ENCODE assay signal across 17 cellular contexts in genomic region chr9:92404437-92404836, GRCh38. TPM values are rescaled to one million over a fixed set of nuclear protein-coding genes. Genes with fewer than 3 reads are reported as not detected.
A peak's percentile ranks its signal among the peaks of the same experiment; 100 is the strongest.
DNase-seq lines count a peak whose midpoint lies in the region; ATAC-seq and TF ChIP-seq lines count a peak whose summit lies in the region.
"Had no signal": no experiment of that assay in that cellular context is flagged by ENCODE, and none has a peak within 500 bp of the region (broad histone marks: within the 10 kb centered on the region; RNA-seq: fewer than 3 reads in every experiment).

TSS of gene OGN (minus strand) at chr9:92404578. CDS start at chr9:92403407, 1,171 bp downstream.

- ATAC-seq in HG02852 (IDR thresholded peaks at IDR 0.05; ENCODE audit: unreplicated experiment) (no peak), GM19324 (IDR thresholded peaks at IDR 0.05; ENCODE audit: low FRiP score, unreplicated experiment) (no peak)
- ATAC-seq: stimulated activated memory B cell treated with anti-CD40 and anti-IgM and Interleukin-4, amounts not matched to agents 10 μg/mL and 1 μg/mL and 100 μg/mL, for 72 hours had no signal

- H2BK15ac ChIP-seq in mesenchymal stem cell (ENCODE audit: low read depth, poor library complexity, severe bottlenecking), result no peak within 1 kb of the TSS

- H2AFZ ChIP-seq in mesenchymal stem cell (ENCODE audit: low read depth, low read length), result no peak within 1 kb of the TSS

- H3K9me3 ChIP-seq in mesenchymal stem cell (ENCODE audit: control insufficient read depth, low read length) (no peaks in the 10 kb centered on the region), thyroid gland (no peaks in the 10 kb centered on the region)

- TF ChIP-seq POLR2A in thyroid gland (IDR thresholded peaks at IDR 0.05), result no peak
- no peak for TF ChIP-seq POLR2A in erythroblast (IDR thresholded peaks at IDR 0.05; ENCODE audit: low read length)

- no peak within 1 kb of the TSS for H2BK12ac ChIP-seq in mesenchymal stem cell (ENCODE audit: low read length in 2 of 2)

- H4K8ac ChIP-seq in mesenchymal stem cell (ENCODE audit: low read length), result no peak within 1 kb of the TSS

- no peak within 1 kb of the TSS for H3K18ac ChIP-seq in mesenchymal stem cell (ENCODE audit: low read depth in 1 of 2, low read length in 2 of 2)

- no peak within 1 kb of the TSS for H2BK120ac ChIP-seq in mesenchymal stem cell (ENCODE audit: low read depth, low read length)

- no peak within 1 kb of the TSS for H3K4me2 ChIP-seq in mesenchymal stem cell (ENCODE audit: low read length, poor library complexity, severe bottlenecking)
- H3K4me2 ChIP-seq: KMS-11 had no signal

- H3K27me3 ChIP-seq in mesenchymal stem cell (ENCODE audit: control insufficient read depth in 1 of 2, insufficient read depth in 1 of 2, low read length in 2 of 2) (no peaks in the 10 kb centered on the region), thyroid gland (no peaks in the 10 kb centered on the region)

- intact Hi-C loops in thyroid gland (cut with DNase I), result no loop called here

- DNase-seq in HFFc6 (no peak), dedifferentiated amniotic fluid mesenchymal stem cell (ENCODE audit: extremely low spot score) (peak; percentile 54), mesenchymal stem cell (no peak), thyroid gland (no peak), erythroblast (lab: John Stamatoyannopoulos, UW) (no peak)
- DNase-seq: head of caudate nucleus; NCI-H187; NCI-H82; stimulated activated CD4-positive, alpha-beta T cell treated with anti-CD3 and anti-CD28 coated beads, Interleukin-4, amount 100 ng/mL, for 1 hour had no signal

- no peak for TF ChIP-seq CTCF in HFFc6 (IDR thresholded peaks at IDR 0.05)
- TF ChIP-seq CTCF in thyroid gland (IDR thresholded peaks at IDR 0.05), result no peak

- H3K27ac ChIP-seq in mesenchymal stem cell (ENCODE audit: low read length, poor library complexity, severe bottlenecking) (no peak within 1 kb of the TSS), thyroid gland (no peak within 1 kb of the TSS)
- H3K27ac ChIP-seq: KMS-11 had no signal

- no peaks in the 10 kb centered on the region for H3K4me1 ChIP-seq in mesenchymal stem cell (ENCODE audit: control insufficient read depth, insufficient read depth, low read depth, low read length)
- H3K4me1 ChIP-seq in thyroid gland, result no peaks in the 10 kb centered on the region

- no peaks in the 10 kb centered on the region for H3K79me1 ChIP-seq in mesenchymal stem cell (replicated peaks; ENCODE audit: low read length, poor library complexity, severe bottlenecking)

- peak within 1 kb of the TSS; percentile 34; the same call in 1 of the 2 replicates for H3K4me3 Mint-ChIP-seq in HFFc6

- H3K4me1 Mint-ChIP-seq in HFFc6 (ENCODE audit: low read depth), result peaks cover 16% of the 10 kb centered on the region

- no peak within 1 kb of the TSS for H4K91ac ChIP-seq in mesenchymal stem cell (ENCODE audit: low read length)

- H3K4ac ChIP-seq in mesenchymal stem cell (ENCODE audit: low read depth in 1 of 2, low read length in 2 of 2), result no peak within 1 kb of the TSS

- no peak within 1 kb of the TSS for H2BK5ac ChIP-seq in mesenchymal stem cell (ENCODE audit: low read depth, low read length, poor library complexity, severe bottlenecking)

- H3K36me3 ChIP-seq in mesenchymal stem cell (ENCODE audit: control insufficient read depth in 1 of 2, insufficient read depth in 2 of 2, low read depth in 1 of 2, low read length in 2 of 2) (no peaks in the 10 kb centered on the region), thyroid gland (no peaks in the 10 kb centered on the region)

- no peak within 1 kb of the TSS for H3K23ac ChIP-seq in mesenchymal stem cell (ENCODE audit: low read length in 2 of 2)

- H3K27me3 Mint-ChIP-seq in HFFc6 (ENCODE audit: insufficient read depth), result no peaks in the 10 kb centered on the region
- H3K27me3 Mint-ChIP-seq: activated naive CD8-positive, alpha-beta T cell; stimulated activated memory B cell treated with anti-CD40 and anti-IgM and Interleukin-4, amounts not matched to agents 10 μg/mL and 1 μg/mL and 100 μg/mL, for 72 hours had no signal

- H3K9me3 Mint-ChIP-seq in HFFc6, result no peaks in the 10 kb centered on the region
- H3K9me3 Mint-ChIP-seq: stimulated activated memory B cell treated with anti-CD40 and anti-IgM and Interleukin-4, amounts not matched to agents 10 μg/mL and 1 μg/mL and 100 μg/mL, for 72 hours had no signal

- peak within 1 kb of the TSS; percentile 83 for H3K9ac ChIP-seq in mesenchymal stem cell (ENCODE audit: low read length)
- H3K9ac ChIP-seq: KMS-11 had no signal

- peak within 1 kb of the TSS in 1 of 2 experiments; percentile 49 for H3K4me3 ChIP-seq in mesenchymal stem cell (ENCODE audit: insufficient read depth in 1 of 2, low read depth in 1 of 2, low read length in 2 of 2)
- no peak within 1 kb of the TSS for H3K4me3 ChIP-seq in thyroid gland (replicated peaks in 1 of 3)

- no peak within 1 kb of the TSS for H2AK5ac ChIP-seq in mesenchymal stem cell (ENCODE audit: low read length, severe bottlenecking)

- H3K36me3 Mint-ChIP-seq in HFFc6 (ENCODE audit: low read depth), result no peaks in the 10 kb centered on the region
- H3K36me3 Mint-ChIP-seq: activated naive CD8-positive, alpha-beta T cell had no signal

- no peak within 1 kb of the TSS for H3K14ac ChIP-seq in mesenchymal stem cell (ENCODE audit: low read length in 2 of 2)

- H3K27ac Mint-ChIP-seq in HFFc6, result peak within 1 kb of the TSS; percentile 19; the same call in 1 of the 2 replicates
- H3K27ac Mint-ChIP-seq: activated naive CD8-positive, alpha-beta T cell had no signal

- 62% methylated on average over 1 of the region's 2 CpGs for WGBS in mesenchymal stem cell
- 82 to 85% methylated on average over 2 of the region's 2 CpGs for WGBS in thyroid gland, 2 donors

RNA-seq across cellular contexts. Expression of gene OGN, which starts in this region (rescaled TPM):
- under 1 TPM in 1 of 6 experiments, not detected in 5; 0.12 TPM for total RNA-seq in HFFc6 (2021; fragmentation: NEBNext Ultra II Directional; extraction: Animal tissue kit (Norgen Biotek cat#: 25700))
- polyA plus RNA-seq in mesenchymal stem cell (2013, experiment 1 of 2), result not detected
- polyA plus RNA-seq in mesenchymal stem cell (2013, experiment 2 of 2), result 0.03 TPM
- total RNA-seq in thyroid gland, result 10 to 100 TPM in 3 of 4 donors, 1 to 10 TPM in 1; 4.5 to 20.8 (median 16.1) TPM
- total RNA-seq: activated CD8-positive, alpha-beta memory T cell treated with anti-CD3 and anti-CD28 coated beads for 36 hours; dermis microvascular lymphatic vessel endothelial cell; lung microvascular endothelial cell had no signal

Comparison
In these comparisons a context has a peak if more than half of its experiments do, and no peak if none do; other contexts are left out.
1. RNA of gene OGN (total RNA-seq): 4.5 to 20.8 TPM in thyroid gland; 0.12 TPM in HFFc6; every median in the first group is over 4 times any median in the second.